In the genomic region with DNA sequence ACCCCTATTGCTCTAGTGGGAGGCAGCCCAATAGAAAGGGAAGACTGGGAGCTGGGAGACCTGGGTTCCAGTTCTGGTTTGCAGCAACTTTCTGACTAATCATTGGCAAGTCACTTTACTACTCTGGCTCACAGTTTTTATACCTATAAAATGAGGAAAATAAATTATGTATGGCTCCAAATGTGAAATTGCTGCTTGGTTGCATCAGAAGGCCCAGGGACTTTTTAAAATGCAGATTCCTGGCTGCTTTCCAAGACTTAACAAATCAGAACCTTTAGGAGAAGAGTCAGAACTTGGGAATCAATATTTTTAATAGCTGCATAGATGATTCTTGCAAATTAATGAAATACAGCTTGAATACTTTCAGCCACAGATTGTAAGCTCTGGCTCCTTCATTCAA, we compare ENCODE assay signal across 19 cellular contexts.
"Had no signal": no experiment of that assay in that cellular context is flagged by ENCODE, and none has a peak within 500 bp of the region (broad histone marks: within the 10 kb centered on the region; RNA-seq: fewer than 3 reads in every experiment).

No MANE protein-coding gene starts in this region.

- H3K4me1 ChIP-seq: esophagus muscularis mucosa, heart right ventricle, parathyroid adenoma, psoas muscle, spleen, testis, tibial nerve, upper lobe of right lung, vagina had no signal

- H3K27ac Mint-ChIP-seq: naive thymus-derived CD4-positive, alpha-beta T cell; nephron progenitor cell; stimulated activated naive B cell treated with anti-CD40 and anti-IgM and Interleukin-4, amounts not matched to agents 10 μg/mL and 1 μg/mL and 100 μg/mL, for 72 hours had no signal

- H3K4me3 Mint-ChIP-seq: naive thymus-derived CD4-positive, alpha-beta T cell; nephron progenitor cell; stimulated activated naive B cell treated with anti-CD40 and anti-IgM and Interleukin-4, amounts not matched to agents 10 μg/mL and 1 μg/mL and 100 μg/mL, for 72 hours; stimulated activated naive CD8-positive, alpha-beta T cell treated with anti-CD3 and anti-CD28 coated beads, Interleukin-15, amount 100 ng/mL, for 72 hours had no signal

- DNase-seq: effector memory CD4-positive, alpha-beta T cell; heart right ventricle; hypothalamus; kidney glomerular epithelial cell; naive thymus-derived CD4-positive, alpha-beta T cell; nephron progenitor cell; psoas muscle; spleen; stimulated activated CD4-positive, alpha-beta T cell treated with anti-CD3 and anti-CD28 coated beads, Interleukin-15, amount 100 ng/mL, for 24 hours; stimulated activated CD4-positive, alpha-beta T cell treated with anti-CD3 and anti-CD28 coated beads, Interleukin-1b, Interleukin-23, amount 100 ng/mL, for 48 hours; stimulated activated CD4-positive, alpha-beta T cell treated with anti-CD3 and anti-CD28 coated beads, Interleukin-4, amount 100 ng/mL, for 4 hours; stimulated activated naive B cell treated with anti-CD40 and anti-IgM and Interleukin-4, amounts not matched to agents 10 μg/mL and 1 μg/mL and 100 μg/mL, for 72 hours; stimulated activated naive CD8-positive, alpha-beta T cell treated with anti-CD3 and anti-CD28 coated beads, Interleukin-15, amount 100 ng/mL, for 72 hours; testis; upper lobe of right lung had no signal

- H3K27me3 Mint-ChIP-seq: stimulated activated naive B cell treated with anti-CD40 and anti-IgM and Interleukin-4, amounts not matched to agents 10 μg/mL and 1 μg/mL and 100 μg/mL, for 72 hours; stimulated activated naive CD8-positive, alpha-beta T cell treated with anti-CD3 and anti-CD28 coated beads, Interleukin-15, amount 100 ng/mL, for 72 hours had no signal

- H3K9me3 ChIP-seq: esophagus muscularis mucosa, heart right ventricle, psoas muscle, spleen, testis, tibial nerve, upper lobe of right lung, vagina had no signal

- H2AFZ ChIP-seq: parathyroid adenoma had no signal

- H3K36me3 ChIP-seq: esophagus muscularis mucosa, heart right ventricle, spleen, tibial nerve, upper lobe of right lung, vagina had no signal

- H3K27ac ChIP-seq: esophagus muscularis mucosa, heart right ventricle, parathyroid adenoma, psoas muscle, spleen, testis, tibial nerve, upper lobe of right lung, vagina had no signal

- H3K4me1 Mint-ChIP-seq: naive thymus-derived CD4-positive, alpha-beta T cell; stimulated activated naive B cell treated with anti-CD40 and anti-IgM and Interleukin-4, amounts not matched to agents 10 μg/mL and 1 μg/mL and 100 μg/mL, for 72 hours; stimulated activated naive CD8-positive, alpha-beta T cell treated with anti-CD3 and anti-CD28 coated beads, Interleukin-15, amount 100 ng/mL, for 72 hours had no signal

- H3K9ac ChIP-seq: parathyroid adenoma had no signal

- H3K27me3 ChIP-seq: esophagus muscularis mucosa, heart right ventricle, spleen, testis, tibial nerve, upper lobe of right lung, vagina had no signal

- H3K79me2 ChIP-seq: parathyroid adenoma had no signal

- H3K36me3 Mint-ChIP-seq: naive thymus-derived CD4-positive, alpha-beta T cell; stimulated activated naive B cell treated with anti-CD40 and anti-IgM and Interleukin-4, amounts not matched to agents 10 μg/mL and 1 μg/mL and 100 μg/mL, for 72 hours had no signal

- H3K4me3 ChIP-seq: esophagus muscularis mucosa, heart right ventricle, psoas muscle, spleen, testis, tibial nerve, upper lobe of right lung, vagina had no signal

- H3K9me3 Mint-ChIP-seq: nephron progenitor cell; stimulated activated naive B cell treated with anti-CD40 and anti-IgM and Interleukin-4, amounts not matched to agents 10 μg/mL and 1 μg/mL and 100 μg/mL, for 72 hours; stimulated activated naive CD8-positive, alpha-beta T cell treated with anti-CD3 and anti-CD28 coated beads, Interleukin-15, amount 100 ng/mL, for 72 hours had no signal
